Comparison of ENCODE assay signal across 8 cellular contexts in the genomic region with DNA sequence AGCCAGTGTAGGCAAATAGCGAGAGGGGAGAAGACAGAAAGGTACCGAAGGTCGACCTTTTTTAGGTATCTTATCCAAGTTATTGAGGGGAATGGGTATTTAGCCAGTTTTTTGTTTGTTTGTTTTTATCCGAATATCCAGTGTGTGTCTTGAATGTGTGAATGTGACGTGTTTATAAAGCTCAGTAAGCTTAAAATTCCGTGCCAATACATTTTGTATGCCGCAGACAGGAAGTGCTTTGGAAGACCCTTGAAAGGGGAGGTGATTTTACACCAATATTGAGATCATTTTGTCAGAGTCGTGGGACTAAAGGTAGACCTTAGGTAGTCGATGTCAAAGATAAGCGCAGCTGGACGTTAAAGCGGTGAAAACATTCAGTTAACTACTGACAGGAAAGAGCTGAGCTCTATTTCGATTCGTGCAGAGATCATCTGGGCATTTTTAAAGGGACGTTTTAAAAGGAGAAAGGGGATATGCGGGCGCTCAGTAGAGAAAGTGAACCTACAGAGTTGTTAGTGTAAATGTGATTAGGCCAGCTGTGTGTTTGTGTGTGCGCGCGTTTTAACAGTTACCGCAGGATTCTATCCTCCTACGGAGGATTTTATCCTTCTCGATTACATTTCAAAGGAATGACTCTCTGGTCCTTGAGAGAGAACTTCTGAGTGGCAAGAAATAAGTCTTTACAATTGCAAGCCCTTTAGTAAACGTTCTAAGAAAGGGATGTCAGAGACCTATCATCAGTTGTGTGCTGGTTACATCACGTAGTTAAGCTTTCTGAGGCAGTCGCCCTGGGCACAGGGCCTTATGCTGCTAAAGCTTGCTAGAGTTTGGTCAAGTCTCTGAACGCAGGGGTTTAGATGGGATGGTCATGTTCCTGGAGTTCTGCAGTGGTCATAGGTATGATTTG. TPM values are rescaled to one million over a fixed set of nuclear protein-coding genes. Genes with fewer than 3 reads are reported as not detected.
DNase-seq lines count a peak whose midpoint lies in the region; ATAC-seq and TF ChIP-seq lines count a peak whose summit lies in the region.

No MANE protein-coding gene starts in this region.

- peak overlapping the region; percentile 96 for H2AFZ ChIP-seq in OCI-LY3 (ENCODE audit: low read depth, low read length)

- peak; percentile 15 for ATAC-seq in CD8-positive, alpha-beta T cell
- no peak for ATAC-seq in GM19328 (IDR thresholded peaks at IDR 0.05; ENCODE audit: unreplicated experiment)

- H3K36me3 Mint-ChIP-seq in CD8-positive, alpha-beta T cell = no peaks in the 10 kb centered on the region
- peaks cover 5% of the 10 kb centered on the region for H3K36me3 Mint-ChIP-seq in endodermal cell (ENCODE audit: low read depth)

- intact Hi-C loops in CD8-positive, alpha-beta T cell (cut with DNase I, micrococcal nuclease) = loop anchor here (1.0 to 5.0 kb wide), 4 partner anchors 42 to 173 kb away; a partner anchor contains a TSS

- H3K4me1 Mint-ChIP-seq in CD8-positive, alpha-beta T cell (ENCODE audit: low read depth) = peaks cover 9% of the 10 kb centered on the region
- H3K4me1 Mint-ChIP-seq in endodermal cell = peaks cover 3% of the 10 kb centered on the region

- peaks cover 15% of the 10 kb centered on the region for H4K20me1 ChIP-seq in OCI-LY3 (ENCODE audit: insufficient read depth, low read length)

- no peak for DNase-seq in CD8-positive, alpha-beta T cell
- DNase-seq in H4 (ENCODE audit: low spot score) (peak; percentile 6), endodermal cell (peak; percentile 61), activated gamma-delta T cell treated with Interleukin-2 at 50 U/mL for 16 hours (no peak), cerebellar nuclear complex (lab: John Stamatoyannopoulos, UW) (no peak)

- no peak overlapping the region for H3K27ac Mint-ChIP-seq in CD8-positive, alpha-beta T cell
- H3K27ac Mint-ChIP-seq in endodermal cell = no peak overlapping the region

- H3K27me3 ChIP-seq in CD8-positive, alpha-beta T cell (ENCODE audit: insufficient read depth, low read length) = no peaks in the 10 kb centered on the region
- no peaks in the 10 kb centered on the region for H3K27me3 ChIP-seq in OCI-LY3 (ENCODE audit: low read depth, low read length)
- H3K27me3 ChIP-seq in endodermal cell (ENCODE audit: control insufficient read depth, insufficient read depth, low read length, poor library complexity, severe bottlenecking) = no peaks in the 10 kb centered on the region
- H3K27me3 ChIP-seq in muscle layer of colon (ENCODE audit: control insufficient read depth in 1 of 2, insufficient read depth in 2 of 2, low read length in 2 of 2) = no peaks in the 10 kb centered on the region

- CTCF ChIA-PET in CD8-positive, alpha-beta T cell (lab: Charles Lee) = interaction anchor here (0.8 kb wide), 1 partner anchor 78 kb away, joined by 5 read pairs; a partner anchor contains a TSS

- H3K9ac ChIP-seq in OCI-LY3 (ENCODE audit: low read length) (peak overlapping the region; percentile 96), endodermal cell (ENCODE audit: extremely low read depth, low read length, poor library complexity, severe bottlenecking) (peak overlapping the region; percentile 92), muscle layer of colon (ENCODE audit: low read length) (peak overlapping the region; percentile 68)

- peaks cover 34% of the 10 kb centered on the region for H3K4me1 ChIP-seq in CD8-positive, alpha-beta T cell (ENCODE audit: insufficient read depth, low read length)
- H3K4me1 ChIP-seq in OCI-LY3 (ENCODE audit: low read length) (peaks cover 20% of the 10 kb centered on the region), endodermal cell (ENCODE audit: control insufficient read depth, insufficient read depth, low read length) (peaks cover 4% of the 10 kb centered on the region), muscle layer of colon (ENCODE audit: insufficient read depth, low read length) (peaks cover 25% of the 10 kb centered on the region)

- no peak for TF ChIP-seq CTCF in CD8-positive, alpha-beta T cell (IDR thresholded peaks at IDR 0.05)
- TF ChIP-seq CTCF in OCI-LY3 (IDR thresholded peaks at IDR 0.05; ENCODE audit: low read depth, low read length) = no peak
- no peak for TF ChIP-seq CTCF in endodermal cell (conservative IDR thresholded peaks at IDR 0.05)

- H3K9me3 Mint-ChIP-seq in CD8-positive, alpha-beta T cell = no peaks in the 10 kb centered on the region
- H3K9me3 Mint-ChIP-seq in endodermal cell = no peaks in the 10 kb centered on the region

- H3K27ac ChIP-seq in CD8-positive, alpha-beta T cell (ENCODE audit: low read depth, low read length) = peak overlapping the region; percentile 93
- peak overlapping the region; percentile 69 for H3K27ac ChIP-seq in OCI-LY3 (ENCODE audit: low read length)
- H3K27ac ChIP-seq in endodermal cell (ENCODE audit: low read depth, low read length) = peak overlapping the region; percentile 91
- H3K27ac ChIP-seq in muscle layer of colon (ENCODE audit: low read depth, low read length) = peak overlapping the region; percentile 93

- no peaks in the 10 kb centered on the region for H3K27me3 Mint-ChIP-seq in CD8-positive, alpha-beta T cell (ENCODE audit: low read depth)
- H3K27me3 Mint-ChIP-seq in endodermal cell (ENCODE audit: insufficient read depth) = no peaks in the 10 kb centered on the region

- peak overlapping the region; percentile 96 for H3K4me3 ChIP-seq in CD8-positive, alpha-beta T cell (ENCODE audit: low read depth, low read length)
- H3K4me3 ChIP-seq in OCI-LY3 (ENCODE audit: low read length) (peak overlapping the region; percentile 98), endodermal cell (ENCODE audit: low read length) (peak overlapping the region; percentile 90), muscle layer of colon (ENCODE audit: low read depth in 1 of 2, low read length in 2 of 2) (peak overlapping the region; percentile 84 to 96)

- WGBS in endodermal cell (ENCODE audit: insufficient coverage in 1 of 2, insufficient read length in 1 of 2), 2 experiments = 2 to 5% methylated on average over 18 to 27 of the region's 27 CpGs

- peaks cover 57% of the 10 kb centered on the region for H3K79me2 ChIP-seq in OCI-LY3 (ENCODE audit: low read length)

- H3K4me3 Mint-ChIP-seq in CD8-positive, alpha-beta T cell = no peak overlapping the region
- H3K4me3 Mint-ChIP-seq in endodermal cell = no peak overlapping the region

- peak overlapping the region; percentile 96 for H3K4me2 ChIP-seq in OCI-LY3 (ENCODE audit: low read length)

- POLR2A ChIA-PET in CD8-positive, alpha-beta T cell (lab: Charles Lee) = interaction anchor here (1.0 kb wide), 1 partner anchor 14 kb away, joined by 3 read pairs; no protein-coding TSS in a partner anchor

- no peaks in the 10 kb centered on the region for H3K36me3 ChIP-seq in CD8-positive, alpha-beta T cell (ENCODE audit: insufficient read depth, low read length)
- H3K36me3 ChIP-seq in OCI-LY3 (replicated peaks; ENCODE audit: low read depth, low read length) (no peaks in the 10 kb centered on the region), endodermal cell (ENCODE audit: control insufficient read depth, insufficient read depth, low read length) (no peaks in the 10 kb centered on the region), muscle layer of colon (ENCODE audit: insufficient read depth, low read length) (no peaks in the 10 kb centered on the region)

- H3K9me3 ChIP-seq in CD8-positive, alpha-beta T cell (ENCODE audit: low read length) = no peaks in the 10 kb centered on the region
- no peaks in the 10 kb centered on the region for H3K9me3 ChIP-seq in OCI-LY3 (ENCODE audit: insufficient read depth, low read length)
- H3K9me3 ChIP-seq in endodermal cell (ENCODE audit: control insufficient read depth, low read length) = no peaks in the 10 kb centered on the region
- H3K9me3 ChIP-seq in muscle layer of colon (ENCODE audit: low read length) = no peaks in the 10 kb centered on the region

RNA-seq across cellular contexts. Expression of a gene that starts 0.6 kb away (rescaled TPM):
- 1 to 10 TPM; 9.3 to 10.0 TPM for total RNA-seq in CD8-positive, alpha-beta T cell
- total RNA-seq in H4 (2014; rRNA removed; shearing (Covaris generic)) = 60.7 and 67.5 TPM in 2 replicates
- 10 to 100 TPM; 45.5 to 58.2 TPM for total RNA-seq in endodermal cell
- 70.2 TPM for polyA plus RNA-seq in endodermal cell (2013, experiment 1 of 2)
- polyA plus RNA-seq in endodermal cell (2013, experiment 2 of 2) = 65.3 TPM

Comparison
In these comparisons a context has a peak if more than half of its experiments do, and no peak if none do; other contexts are left out.
1. DNase-seq: peak in H4 (single experiment) and endodermal cell (single experiment); none in CD8-positive, alpha-beta T cell (0 of 7), activated gamma-delta T cell treated with Interleukin-2 at 50 U/mL for 16 hours (single experiment) and cerebellar nuclear complex (0 of 2).
2. Peak in every context shown above with its lines, with median percentiles within 50 percentile points of each other: H3K27ac ChIP-seq, H3K4me3 ChIP-seq and H3K9ac ChIP-seq.